Comparison of ENCODE assay signal across 1 cellular context in genomic region chrX:20515841-20516461, GRCh38.
TF ChIP-seq lines count a peak whose summit lies in the region.

No MANE protein-coding gene starts in this region.

TF ChIP-seq in HCT116, 20 proteins besides CTCF, POLR2A, EP300 and RAD21 (continued from another document):
- TF ChIP-seq SIN3A (IDR thresholded peaks at IDR 0.05; ENCODE audit: low read depth) (peak; percentile 54; the same call in 1 of the 2 replicates), EZH2phosphoT487 (IDR thresholded peaks at IDR 0.05; ENCODE audit: borderline replicate concordance) (no peak), ZNF274 (IDR thresholded peaks at IDR 0.05; ENCODE audit: low read depth, low read length) (no peak), CBX3 (IDR thresholded peaks at IDR 0.05; ENCODE audit: low read depth) (peak; percentile 31), ZBTB33 (IDR thresholded peaks at IDR 0.05; ENCODE audit: extremely low read depth, insufficient replicate concordance, low read length) (no peak), POLR2AphosphoS5 (IDR thresholded peaks at IDR 0.05; ENCODE audit: low read depth, low read length) (0 out of 2 replicates have a peak, but pooled peaks have one; percentile 32), SP1 (IDR thresholded peaks at IDR 0.05; ENCODE audit: low read depth) (peak; percentile 85), TCF7L2 (IDR thresholded peaks at IDR 0.05; ENCODE audit: borderline replicate concordance, extremely low read depth, insufficient read depth, insufficient read length) (no peak), ELF1 (IDR thresholded peaks at IDR 0.05; ENCODE audit: borderline replicate concordance, low read depth) (peak; percentile 80), EZH2 (IDR thresholded peaks at IDR 0.05) (no peak), JUND (IDR thresholded peaks at IDR 0.05) (peak; percentile 90), ZFX (IDR thresholded peaks at IDR 0.05) (no peak), FOSL1 (IDR thresholded peaks at IDR 0.05; ENCODE audit: low read depth) (peak; percentile 88)
TF ChIP-seq in HCT116: peak in this region for 11.
